8 cellular contexts compared by ENCODE assay signal in genomic region chr19:12564016-12564664, GRCh38. TPM values are rescaled to one million over a fixed set of nuclear protein-coding genes. Genes with fewer than 3 reads are reported as not detected.
A peak's percentile ranks its signal among the peaks of the same experiment; 100 is the strongest.
DNase-seq lines count a peak whose midpoint lies in the region; ATAC-seq and TF ChIP-seq lines count a peak whose summit lies in the region.

No MANE protein-coding gene starts in this region.

- intact Hi-C loops in esophagus muscularis mucosa (cut with DNase I) = loop anchor here (1.0 kb wide), 1 partner anchor 108 kb away; no protein-coding TSS in a partner anchor

- H3K4me3 Mint-ChIP-seq in naive B cell = peak overlapping the region in 2 of 8 donors; percentile 27 to 72

- H3K27me3 ChIP-seq in Peyer's patch = no peaks in the 10 kb centered on the region
- H3K27me3 ChIP-seq in esophagus muscularis mucosa = no peaks in the 10 kb centered on the region

- H3K4me3 ChIP-seq in LNCaP clone FGC (ENCODE audit: low read depth, low read length) (no peak overlapping the region), Peyer's patch (no peak overlapping the region), esophagus muscularis mucosa (peak overlapping the region in 1 of 4 donors; percentile 22)

- no peaks in the 10 kb centered on the region for H3K9me3 Mint-ChIP-seq in naive B cell

- no peaks in the 10 kb centered on the region for H3K36me3 ChIP-seq in Peyer's patch
- no peaks in the 10 kb centered on the region for H3K36me3 ChIP-seq in esophagus muscularis mucosa

- TF ChIP-seq POLR2A in Peyer's patch (IDR thresholded peaks at IDR 0.05) = no peak
- TF ChIP-seq POLR2A in esophagus muscularis mucosa (IDR thresholded peaks at IDR 0.05; ENCODE audit: low read depth) = no peak

- H3K27ac ChIP-seq in Peyer's patch (peak overlapping the region in 1 of 4 donors; percentile 5), esophagus muscularis mucosa (replicated peaks in 1 of 4) (peak overlapping the region; percentile 32 to 71 (median 51))

- H3K4me1 ChIP-seq in Peyer's patch (no peaks in the 10 kb centered on the region), esophagus muscularis mucosa (peaks cover 7 to 9% (median 9%) of the 10 kb centered on the region in 4 donors)

- peak; percentile 98 for TF ChIP-seq CTCF in LNCaP clone FGC (IDR thresholded peaks at IDR 0.05; ENCODE audit: control insufficient read depth, extremely low read depth, insufficient read depth)
- peak; percentile 87 to 96 (median 92) for TF ChIP-seq CTCF in Peyer's patch (IDR thresholded peaks at IDR 0.05)
- TF ChIP-seq CTCF in esophagus muscularis mucosa (IDR thresholded peaks at IDR 0.05) = peak in 2 of 3 experiments; percentile 97 to 99

- H3K9me3 ChIP-seq in Peyer's patch = no peaks in the 10 kb centered on the region
- no peaks in the 10 kb centered on the region for H3K9me3 ChIP-seq in esophagus muscularis mucosa

- no peak for TF ChIP-seq EP300 in esophagus muscularis mucosa (IDR thresholded peaks at IDR 0.05)

- 28% methylated on average over 14 of the region's 19 CpGs for WGBS in esophagus muscularis mucosa

- DNase-seq in DMS53 treated with DMSO at 0.1 percent for 48 hours (lab: John Stamatoyannopoulos, UW; ENCODE audit: unreplicated experiment) = peak; percentile 74
- DNase-seq in LNCaP clone FGC (ENCODE audit: low read depth) = peak; percentile 57
- peak; percentile 91 to 96 (median 93) for DNase-seq in Peyer's patch
- DNase-seq in activated T-cell treated with anti-CD3 and anti-CD28 coated beads, Interleukin-2, amount 50 U/mL, for 1 hour = peak; percentile 96
- DNase-seq in esophagus muscularis mucosa (ENCODE audit: extremely low spot score) = peak; percentile 96
- peak; percentile 88 for DNase-seq in naive B cell
- peak; percentile 90 for DNase-seq in stimulated activated CD8-positive, alpha-beta memory T cell treated with anti-CD3 and anti-CD28 coated beads, Interleukin-7, amount 100 ng/mL, for 24 hours (ENCODE audit: low read depth)

- ATAC-seq in naive B cell (ENCODE audit: low read depth in 2 of 2) (peak; percentile 89 to 96), HG02870 (IDR thresholded peaks at IDR 0.05; ENCODE audit: unreplicated experiment) (no peak)

- H3K27me3 Mint-ChIP-seq in naive B cell = no peaks in the 10 kb centered on the region

- no peaks in the 10 kb centered on the region for H3K36me3 Mint-ChIP-seq in naive B cell

- H3K4me1 Mint-ChIP-seq in naive B cell = peaks cover 4 to 8% (median 7%) of the 10 kb centered on the region in 3 donors

- peak overlapping the region in 5 of 6 donors; percentile 43 to 94 (median 64) for H3K27ac Mint-ChIP-seq in naive B cell

RNA-seq across cellular contexts. Expression of gene ZNF564, which starts 12.9 kb away (rescaled TPM):
- total RNA-seq in Peyer's patch (10 to 100 TPM; 25.2 to 36.9 (median 29.2) TPM), esophagus muscularis mucosa (10 to 100 TPM in 1 of 4 donors, 1 to 10 TPM in 3; 8.3 to 13.7 (median 9.3) TPM)
- 10 to 100 TPM; 14.8 to 22.7 (median 18.7) TPM for polyA plus RNA-seq in naive B cell (ENCODE audit: low read depth in 6 of 6)

RNA-seq across cellular contexts. Expression of gene ZNF490, which starts 46.5 kb away (rescaled TPM):
- total RNA-seq in Peyer's patch (1 to 10 TPM; 4.1 to 8.4 (median 4.7) TPM), esophagus muscularis mucosa (1 to 10 TPM; 3.3 to 6.7 (median 5.3) TPM)
- polyA plus RNA-seq in naive B cell (ENCODE audit: low read depth in 6 of 6) = 10 to 100 TPM in 4 of 6 donors, 1 to 10 TPM in 1, not detected in 1; 9.7 to 13.1 (median 12.2) TPM

RNA-seq across cellular contexts. Expression of gene ZNF791, which starts 46.6 kb away (rescaled TPM):
- total RNA-seq in Peyer's patch (10 to 100 TPM; 17.2 to 34.6 (median 29.3) TPM), esophagus muscularis mucosa (10 to 100 TPM; 14.0 to 21.6 (median 17.3) TPM)
- 10 to 100 TPM; 22.8 to 44.1 (median 28.2) TPM for polyA plus RNA-seq in naive B cell (ENCODE audit: low read depth in 6 of 6)
